ENCODE assay signal across 20 cellular contexts in the genomic region with DNA sequence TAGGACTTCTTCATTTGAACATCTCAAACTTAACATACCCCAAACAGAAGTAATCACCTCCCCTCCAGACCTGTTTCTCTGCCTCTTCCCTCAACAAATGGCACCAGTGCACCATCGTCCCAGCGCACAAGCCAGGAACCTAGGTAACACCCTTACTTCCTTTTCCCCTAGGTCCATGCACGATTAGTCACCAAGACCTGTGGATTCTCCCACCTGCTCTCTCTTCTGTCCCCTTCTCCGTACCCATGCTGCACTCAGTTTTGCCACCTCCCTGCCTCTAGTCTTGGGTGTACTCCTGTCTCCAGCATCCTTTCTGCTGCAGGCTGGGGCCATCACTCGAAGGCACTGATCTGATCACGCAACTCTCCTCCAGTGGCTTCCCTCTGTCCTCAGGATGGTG. TPM values are rescaled to one million over a fixed set of nuclear protein-coding genes. Genes with fewer than 3 reads are reported as not detected.
A peak's percentile ranks its signal among the peaks of the same experiment; 100 is the strongest.
DNase-seq lines count a peak whose midpoint lies in the region; ATAC-seq and TF ChIP-seq lines count a peak whose summit lies in the region.
"Had no signal": no experiment of that assay in that cellular context is flagged by ENCODE, and none has a peak within 500 bp of the region (broad histone marks: within the 10 kb centered on the region; RNA-seq: fewer than 3 reads in every experiment).

No MANE protein-coding gene starts in this region.

- peaks cover 28% of the 10 kb centered on the region for H3K36me3 Mint-ChIP-seq in activated naive CD4-positive, alpha-beta T cell treated with anti-CD3 and anti-CD28 coated beads, Interleukin-2, amount 50 U/mL, for 24 hours
- peaks cover 32% of the 10 kb centered on the region for H3K36me3 Mint-ChIP-seq in activated naive CD4-positive, alpha-beta T cell treated with anti-CD3 and anti-CD28 coated beads, Interleukin-2, amount 10 ng/mL, durations not matched to agents 7 days and 5 days
- H3K36me3 Mint-ChIP-seq in HFFc6 (ENCODE audit: low read depth) (peaks cover 55% of the 10 kb centered on the region), neural crest cell (ENCODE audit: low read depth) (peaks cover 21% of the 10 kb centered on the region)
- H3K36me3 Mint-ChIP-seq in activated naive CD8-positive, alpha-beta T cell treated with anti-CD3 and anti-CD28 coated beads, Interleukin-2, amount 10 ng/mL, durations not matched to agents 7 days and 5 days, result peaks cover 33% of the 10 kb centered on the region

- TF ChIP-seq CTCF in HFFc6 (IDR thresholded peaks at IDR 0.05) (no peak), neural crest cell (conservative IDR thresholded peaks at IDR 0.05) (no peak)

- POLR2A ChIA-PET in activated naive CD8-positive, alpha-beta T cell treated with anti-CD3 and anti-CD28 coated beads, Interleukin-2, amount 10 ng/mL, durations not matched to agents 7 days and 5 days (lab: Charles Lee), result no interaction called here

- no peaks in the 10 kb centered on the region for H3K27me3 Mint-ChIP-seq in activated naive CD4-positive, alpha-beta T cell treated with anti-CD3 and anti-CD28 coated beads, Interleukin-2, amount 50 U/mL, for 24 hours
- H3K27me3 Mint-ChIP-seq in activated naive CD4-positive, alpha-beta T cell treated with anti-CD3 and anti-CD28 coated beads, Interleukin-2, amount 10 ng/mL, durations not matched to agents 7 days and 5 days, result no peaks in the 10 kb centered on the region
- no peaks in the 10 kb centered on the region; the same call in none of the 2 replicates for H3K27me3 Mint-ChIP-seq in HFFc6 (ENCODE audit: insufficient read depth)
- no peaks in the 10 kb centered on the region for H3K27me3 Mint-ChIP-seq in activated naive CD8-positive, alpha-beta T cell treated with anti-CD3 and anti-CD28 coated beads, Interleukin-2, amount 10 ng/mL, durations not matched to agents 7 days and 5 days
- no peaks in the 10 kb centered on the region for H3K27me3 Mint-ChIP-seq in neural crest cell (ENCODE audit: low read depth)

- CTCF ChIA-PET in activated naive CD4-positive, alpha-beta T cell treated with anti-CD3 and anti-CD28 coated beads, Interleukin-2, amount 10 ng/mL, durations not matched to agents 7 days and 5 days (lab: Charles Lee), result no interaction called here

- no peak for DNase-seq in activated naive CD4-positive, alpha-beta T cell treated with anti-CD3 and anti-CD28 coated beads, Interleukin-2, amount 10 ng/mL, durations not matched to agents 7 days and 5 days
- DNase-seq in HFFc6 (no peak), neural crest cell (ENCODE audit: low read depth, low spot score) (no peak), NCI-H1694 treated with DMSO at 0.1 percent for 48 hours (lab: John Stamatoyannopoulos, UW) (no peak), NCI-H2081 (lab: John Stamatoyannopoulos, UW) (no peak)
- no peak for DNase-seq in activated naive CD8-positive, alpha-beta T cell treated with anti-CD3 and anti-CD28 coated beads, Interleukin-2, amount 10 ng/mL, durations not matched to agents 7 days and 5 days
- DNase-seq: AML-193, DMS79 treated with DMSO at 0.1 percent for 48 hours, GDM1, GOT3, KG1, MM.1S, NCI-H1105 treated with DMSO at 0.1 percent for 48 hours, NCI-H187 treated with DMSO at 0.1 percent for 48 hours, NCI-H2171, NCI-H446 treated with DMSO at 0.1 percent for 48 hours, NCI-H748 treated with DMSO at 0.1 percent for 48 hours, SHP77 had no signal

- ATAC-seq in activated naive CD8-positive, alpha-beta T cell treated with anti-CD3 and anti-CD28 coated beads, Interleukin-2, amount 10 ng/mL, durations not matched to agents 7 days and 5 days (ENCODE audit: low read depth), result no peak
- no peak for ATAC-seq in GM21390 (IDR thresholded peaks at IDR 0.05; ENCODE audit: unreplicated experiment)

- H3K9me3 Mint-ChIP-seq in activated naive CD4-positive, alpha-beta T cell treated with anti-CD3 and anti-CD28 coated beads, Interleukin-2, amount 50 U/mL, for 24 hours, result no peaks in the 10 kb centered on the region
- H3K9me3 Mint-ChIP-seq in activated naive CD4-positive, alpha-beta T cell treated with anti-CD3 and anti-CD28 coated beads, Interleukin-2, amount 10 ng/mL, durations not matched to agents 7 days and 5 days, result no peaks in the 10 kb centered on the region
- no peaks in the 10 kb centered on the region for H3K9me3 Mint-ChIP-seq in HFFc6
- H3K9me3 Mint-ChIP-seq in activated naive CD8-positive, alpha-beta T cell treated with anti-CD3 and anti-CD28 coated beads, Interleukin-2, amount 10 ng/mL, durations not matched to agents 7 days and 5 days, result no peaks in the 10 kb centered on the region
- no peaks in the 10 kb centered on the region for H3K9me3 Mint-ChIP-seq in neural crest cell

- peak overlapping the region; percentile 23 for H3K4me3 Mint-ChIP-seq in activated naive CD4-positive, alpha-beta T cell treated with anti-CD3 and anti-CD28 coated beads, Interleukin-2, amount 50 U/mL, for 24 hours
- H3K4me3 Mint-ChIP-seq in activated naive CD4-positive, alpha-beta T cell treated with anti-CD3 and anti-CD28 coated beads, Interleukin-2, amount 10 ng/mL, durations not matched to agents 7 days and 5 days, result no peak overlapping the region
- H3K4me3 Mint-ChIP-seq in HFFc6 (no peak overlapping the region), neural crest cell (peak overlapping the region; percentile 38)
- no peak overlapping the region for H3K4me3 Mint-ChIP-seq in activated naive CD8-positive, alpha-beta T cell treated with anti-CD3 and anti-CD28 coated beads, Interleukin-2, amount 10 ng/mL, durations not matched to agents 7 days and 5 days

- H3K4me1 Mint-ChIP-seq in activated naive CD4-positive, alpha-beta T cell treated with anti-CD3 and anti-CD28 coated beads, Interleukin-2, amount 50 U/mL, for 24 hours, result peaks cover 67% of the 10 kb centered on the region
- H3K4me1 Mint-ChIP-seq in activated naive CD4-positive, alpha-beta T cell treated with anti-CD3 and anti-CD28 coated beads, Interleukin-2, amount 10 ng/mL, durations not matched to agents 7 days and 5 days, result peaks cover 43% of the 10 kb centered on the region
- H3K4me1 Mint-ChIP-seq in HFFc6 (ENCODE audit: low read depth) (peaks cover 54% of the 10 kb centered on the region), neural crest cell (peaks cover 27% of the 10 kb centered on the region)
- peaks cover 30% of the 10 kb centered on the region for H3K4me1 Mint-ChIP-seq in activated naive CD8-positive, alpha-beta T cell treated with anti-CD3 and anti-CD28 coated beads, Interleukin-2, amount 10 ng/mL, durations not matched to agents 7 days and 5 days

- H3K27ac Mint-ChIP-seq in activated naive CD4-positive, alpha-beta T cell treated with anti-CD3 and anti-CD28 coated beads, Interleukin-2, amount 50 U/mL, for 24 hours, result peak overlapping the region; percentile 70
- no peak overlapping the region for H3K27ac Mint-ChIP-seq in activated naive CD4-positive, alpha-beta T cell treated with anti-CD3 and anti-CD28 coated beads, Interleukin-2, amount 10 ng/mL, durations not matched to agents 7 days and 5 days
- H3K27ac Mint-ChIP-seq in HFFc6, result peak overlapping the region; percentile 39; the same call in 1 of the 2 replicates
- peak overlapping the region; percentile 8 for H3K27ac Mint-ChIP-seq in activated naive CD8-positive, alpha-beta T cell treated with anti-CD3 and anti-CD28 coated beads, Interleukin-2, amount 10 ng/mL, durations not matched to agents 7 days and 5 days
- no peak overlapping the region for H3K27ac Mint-ChIP-seq in neural crest cell (ENCODE audit: unreplicated experiment)

RNA-seq across cellular contexts. Expression of a gene that starts 3.2 kb away (rescaled TPM):
- 10 to 100 TPM; 31.7 to 38.4 (median 36.6) TPM for total RNA-seq in HFFc6 (2021; fragmentation: NEBNext Ultra II Directional; extraction: Animal tissue kit (Norgen Biotek cat#: 25700))
- 10 to 100 TPM; 29.2 to 34.1 TPM for total RNA-seq in activated naive CD8-positive, alpha-beta T cell treated with anti-CD3 and anti-CD28 coated beads, Interleukin-2, amount 10 ng/mL, durations not matched to agents 7 days and 5 days
- total RNA-seq in neural crest cell, result 44.1 and 48.3 TPM in 2 replicates

RNA-seq across cellular contexts. Expression of a gene that starts 3.3 kb away (rescaled TPM):
- 100 to 1,000 TPM; 427 to 518 (median 497) TPM for total RNA-seq in HFFc6 (2021; fragmentation: NEBNext Ultra II Directional; extraction: Animal tissue kit (Norgen Biotek cat#: 25700))
- total RNA-seq in activated naive CD8-positive, alpha-beta T cell treated with anti-CD3 and anti-CD28 coated beads, Interleukin-2, amount 10 ng/mL, durations not matched to agents 7 days and 5 days, result 100 to 1,000 TPM; 489 to 502 TPM
- total RNA-seq in neural crest cell, result 426 and 434 TPM in 2 replicates

RNA-seq across cellular contexts. Expression of a gene that starts 45.3 kb away (rescaled TPM):
- 10 to 100 TPM; 13.4 to 18.6 (median 15.7) TPM for total RNA-seq in HFFc6 (2021; fragmentation: NEBNext Ultra II Directional; extraction: Animal tissue kit (Norgen Biotek cat#: 25700))
- total RNA-seq in activated naive CD8-positive, alpha-beta T cell treated with anti-CD3 and anti-CD28 coated beads, Interleukin-2, amount 10 ng/mL, durations not matched to agents 7 days and 5 days, result 1 to 10 TPM; 3.6 to 3.9 TPM
- 1.2 TPM in 2 replicates for total RNA-seq in neural crest cell

Comparison
In these comparisons a context has a peak if more than half of its experiments do, and no peak if none do; other contexts are left out.
1. H3K27ac Mint-ChIP-seq: peak in activated naive CD4-positive, alpha-beta T cell treated with anti-CD3 and anti-CD28 coated beads, Interleukin-2, amount 50 U/mL, for 24 hours (single experiment), HFFc6 (single experiment) and activated naive CD8-positive, alpha-beta T cell treated with anti-CD3 and anti-CD28 coated beads, Interleukin-2, amount 10 ng/mL, durations not matched to agents 7 days and 5 days (single experiment); none in activated naive CD4-positive, alpha-beta T cell treated with anti-CD3 and anti-CD28 coated beads, Interleukin-2, amount 10 ng/mL, durations not matched to agents 7 days and 5 days (single experiment) and neural crest cell (single experiment).
2. H3K4me3 Mint-ChIP-seq: peak in activated naive CD4-positive, alpha-beta T cell treated with anti-CD3 and anti-CD28 coated beads, Interleukin-2, amount 50 U/mL, for 24 hours (single experiment) and neural crest cell (single experiment); none in activated naive CD4-positive, alpha-beta T cell treated with anti-CD3 and anti-CD28 coated beads, Interleukin-2, amount 10 ng/mL, durations not matched to agents 7 days and 5 days (single experiment), HFFc6 (single experiment) and activated naive CD8-positive, alpha-beta T cell treated with anti-CD3 and anti-CD28 coated beads, Interleukin-2, amount 10 ng/mL, durations not matched to agents 7 days and 5 days (single experiment).